In genomic region chr1:173639102-173639501, GRCh38 we compare ENCODE assay signal across 22 cellular contexts. TPM values are rescaled to one million over a fixed set of nuclear protein-coding genes. Genes with fewer than 3 reads are reported as not detected.
DNase-seq lines count a peak whose midpoint lies in the region; ATAC-seq and TF ChIP-seq lines count a peak whose summit lies in the region.
"Had no signal": no experiment of that assay in that cellular context is flagged by ENCODE, and none has a peak within 500 bp of the region (broad histone marks: within the 10 kb centered on the region; RNA-seq: fewer than 3 reads in every experiment).

No MANE protein-coding gene starts in this region.

- H3K36me3 ChIP-seq in H7 (replicated peaks; ENCODE audit: control insufficient read depth, insufficient read depth, low read length) (peaks cover 3% of the 10 kb centered on the region), hepatocyte (replicated peaks; ENCODE audit: insufficient read depth, low read depth) (no peaks in the 10 kb centered on the region), parathyroid adenoma (ENCODE audit: control insufficient read depth, insufficient read depth, low read length) (no peaks in the 10 kb centered on the region)
- H3K36me3 ChIP-seq: BLaER1 had no signal

- H3K27me3 ChIP-seq in H7 (ENCODE audit: control insufficient read depth, insufficient read depth, low read length) (no peaks in the 10 kb centered on the region), hepatocyte (no peaks in the 10 kb centered on the region), parathyroid adenoma (ENCODE audit: control insufficient read depth, insufficient read depth, low read length) (no peaks in the 10 kb centered on the region)
- H3K27me3 ChIP-seq: BLaER1 had no signal

- TF ChIP-seq CTCF in hepatocyte (IDR thresholded peaks at IDR 0.05; ENCODE audit: poor library complexity) (no peak), parathyroid adenoma (IDR thresholded peaks at IDR 0.05) (no peak)

- ATAC-seq in GM21360 (IDR thresholded peaks at IDR 0.05; ENCODE audit: unreplicated experiment) = no peak
- ATAC-seq: GM12878, GM23338 had no signal

- peak overlapping the region; percentile 64 for H3K4me2 ChIP-seq in hepatocyte
- peak overlapping the region; percentile 63 for H3K4me2 ChIP-seq in parathyroid adenoma (ENCODE audit: low read length)
- H3K4me2 ChIP-seq: BLaER1, GM23338, KMS-11 had no signal

- H4K20me1 ChIP-seq in hepatocyte (ENCODE audit: insufficient read depth, poor library complexity, severe bottlenecking) = no peaks in the 10 kb centered on the region
- H4K20me1 ChIP-seq: BLaER1 had no signal

- peak overlapping the region; percentile 79 for H3K27ac ChIP-seq in hepatocyte
- peak overlapping the region; percentile 33 for H3K27ac ChIP-seq in parathyroid adenoma
- H3K27ac ChIP-seq: BLaER1, KMS-11, RWPE1 had no signal

- no peaks in the 10 kb centered on the region for H3K4me1 ChIP-seq in hepatocyte (ENCODE audit: insufficient read depth)
- H3K4me1 ChIP-seq in parathyroid adenoma = peaks cover 12% of the 10 kb centered on the region
- H3K4me1 ChIP-seq: BLaER1 had no signal

- H3K9me3 ChIP-seq in hepatocyte (ENCODE audit: low read depth) (no peaks in the 10 kb centered on the region), parathyroid adenoma (ENCODE audit: control insufficient read depth, low read length) (no peaks in the 10 kb centered on the region)

- H2AFZ ChIP-seq in hepatocyte = no peak overlapping the region
- peak overlapping the region; percentile 28 for H2AFZ ChIP-seq in parathyroid adenoma
- H2AFZ ChIP-seq: GM23338 had no signal

- H3K4me3 ChIP-seq in H7 (ENCODE audit: insufficient read depth, low read depth, low read length) (peak overlapping the region; percentile 51; the same call in 1 of the 2 replicates), hepatocyte (no peak overlapping the region), parathyroid adenoma (ENCODE audit: low read depth, low read length) (no peak overlapping the region)
- H3K4me3 ChIP-seq: BLaER1, GM12878, GM23338 had no signal

- no peaks in the 10 kb centered on the region for H3K9me2 ChIP-seq in hepatocyte (replicated peaks; ENCODE audit: insufficient read depth)

- WGBS in hepatocyte (ENCODE audit: low lambda C conversion rate, missing lambda C conversion rate) = 30% methylated on average over 2 of the region's 2 CpGs

- no peak overlapping the region for H3K9ac ChIP-seq in parathyroid adenoma
- H3K9ac ChIP-seq: BLaER1, KMS-11 had no signal

- in situ Hi-C loops in SK-MEL-5 (cut with HindIII; ENCODE audit: low pct_unique_long_range_greater_than_20kb, low sequenced_read_pairs) = no loop called here

- DNase-seq in H7 = no peak
- DNase-seq in SK-MEL-5 (ENCODE audit: low read depth, low spot score) = peak; percentile 91
- no peak for DNase-seq in hepatocyte (ENCODE audit: low spot score)
- no peak for DNase-seq in activated CD4-positive, CD25-positive, alpha-beta regulatory T cell (lab: John Stamatoyannopoulos, UW)
- DNase-seq in glomerular visceral epithelial cell (ENCODE audit: extremely low spot score) = no peak
- DNase-seq: Calu3; CD4-positive, alpha-beta memory T cell; DMS53; EL; NCI-H1417; NCI-H187; NCI-H226; NCI-H524; NCI-H82 had no signal

- peaks cover 8% of the 10 kb centered on the region for H3K79me2 ChIP-seq in hepatocyte
- no peaks in the 10 kb centered on the region for H3K79me2 ChIP-seq in parathyroid adenoma

RNA-seq across cellular contexts. Expression of gene TEX50, which starts 4.0 kb away (rescaled TPM):
- total RNA-seq in H7 (2014; rRNA removed; shearing (Covaris generic)) = not detected in 2 replicates
- not detected in 2 replicates for total RNA-seq in SK-MEL-5 (2014; rRNA removed; shearing (Covaris generic))
- polyA plus RNA-seq in SK-MEL-5 (2015; cell fraction: cytosol; rRNA removed) = not detected in 2 replicates
- not detected in 2 replicates for polyA plus RNA-seq in SK-MEL-5 (2015; cell fraction: nucleus; rRNA removed)
- total RNA-seq in hepatocyte = not detected in 2 replicates
- polyA plus RNA-seq in hepatocyte = not detected in 2 replicates
- total RNA-seq: A673; Calu3; CD4-positive, alpha-beta memory T cell; GM12878; GM23338 had no signal
- polyA plus RNA-seq: CD4-positive, alpha-beta memory T cell; GM12878; GM23338 had no signal

RNA-seq across cellular contexts. Expression of gene ANKRD45, which starts 30.5 kb away (rescaled TPM):
- total RNA-seq in H7 (2014; rRNA removed; shearing (Covaris generic)) = 0.45 and 0.55 TPM in 2 replicates
- 0.11 TPM in 1 of 2 replicates, not detected in the other for total RNA-seq in SK-MEL-5 (2014; rRNA removed; shearing (Covaris generic))
- polyA plus RNA-seq in SK-MEL-5 (2015; cell fraction: cytosol; rRNA removed) = 0.24 TPM in 1 of 2 replicates, not detected in the other
- 1.1 TPM in 1 of 2 replicates, not detected in the other for polyA plus RNA-seq in SK-MEL-5 (2015; cell fraction: nucleus; rRNA removed)
- 0.10 TPM in 1 of 2 replicates, not detected in the other for total RNA-seq in hepatocyte
- polyA plus RNA-seq in hepatocyte = 1.0 and 2.2 TPM in 2 replicates
- total RNA-seq: Calu3; CD4-positive, alpha-beta memory T cell; GM12878 had no signal
- polyA plus RNA-seq: CD4-positive, alpha-beta memory T cell had no signal

RNA-seq across cellular contexts. Expression of gene SLC9C2, which starts 36.2 kb away (rescaled TPM):
- total RNA-seq in H7 (2014; rRNA removed; shearing (Covaris generic)) = not detected in 2 replicates
- total RNA-seq in SK-MEL-5 (2014; rRNA removed; shearing (Covaris generic)) = not detected in 2 replicates
- not detected in 2 replicates for polyA plus RNA-seq in SK-MEL-5 (2015; cell fraction: cytosol; rRNA removed)
- polyA plus RNA-seq in SK-MEL-5 (2015; cell fraction: nucleus; rRNA removed) = 0.06 TPM in 1 of 2 replicates, not detected in the other
- total RNA-seq in hepatocyte = 0.77 TPM in 1 of 2 replicates, not detected in the other
- 0.71 and 1.1 TPM in 2 replicates for polyA plus RNA-seq in hepatocyte
- total RNA-seq: A673; Calu3; CD4-positive, alpha-beta memory T cell; GM12878; GM23338 had no signal
- polyA plus RNA-seq: CD4-positive, alpha-beta memory T cell; GM12878; GM23338 had no signal
